8 cellular contexts compared by ENCODE assay signal in genomic region chr3:52770581-52771333, GRCh38. TPM values are rescaled to one million over a fixed set of nuclear protein-coding genes. Genes with fewer than 3 reads are reported as not detected.
A peak's percentile ranks its signal among the peaks of the same experiment; 100 is the strongest.
DNase-seq lines count a peak whose midpoint lies in the region; ATAC-seq, FAIRE-seq and TF ChIP-seq lines count a peak whose summit lies in the region.

Gene NEK4 (minus strand): TSS chr3:52770940. CDS start chr3:52770746, 194 bp downstream.

- peaks cover 7 to 11% (median 8%) of the 10 kb centered on the region in 3 donors for H3K4me1 ChIP-seq in pancreas
- peaks cover 12% of the 10 kb centered on the region in 2 donors for H3K4me1 ChIP-seq in thyroid gland

- 0 to 1% methylated on average over 62 of the region's 62 CpGs for WGBS in pancreas, 2 donors
- 1% methylated on average over 21 to 35 of the region's 62 CpGs for WGBS in thyroid gland, 2 donors

- peak; percentile 85 to 90 (median 89) for DNase-seq in NCI-H1417 (lab: John Stamatoyannopoulos, UW)
- peak; percentile 87 for DNase-seq in activated naive CD8-positive, alpha-beta T cell treated with anti-CD3 and anti-CD28 coated beads, Interleukin-2, amount 10 ng/mL, durations not matched to agents 7 days and 5 days
- DNase-seq in Right ventricle myocardium superior, result peak; percentile 97
- DNase-seq in pancreas, result peak; percentile 92 to 99 (median 93)
- peak; percentile 93 to 95 for DNase-seq in thyroid gland

- no peaks in the 10 kb centered on the region for H3K9me3 Mint-ChIP-seq in activated naive CD8-positive, alpha-beta T cell treated with anti-CD3 and anti-CD28 coated beads, Interleukin-2, amount 10 ng/mL, durations not matched to agents 7 days and 5 days

- H3K9ac ChIP-seq in SU-DHL-6 (ENCODE audit: low read length), result peak within 1 kb of the TSS; percentile 66

- POLR2A ChIA-PET in activated naive CD8-positive, alpha-beta T cell treated with anti-CD3 and anti-CD28 coated beads, Interleukin-2, amount 10 ng/mL, durations not matched to agents 7 days and 5 days (lab: Charles Lee), result interaction anchor here (0.6 to 2.5 kb wide), 5 partner anchors 9 to 1271 kb away, joined by 3 to 6 read pairs (median 4); partner anchors contain the start of genes DCAF1, GLT8D1, SPCS1 and UQCC5

- peak; percentile 97 for ATAC-seq in HG02759 (IDR thresholded peaks at IDR 0.05; ENCODE audit: unreplicated experiment)
- peak; percentile 98 for ATAC-seq in activated naive CD8-positive, alpha-beta T cell treated with anti-CD3 and anti-CD28 coated beads, Interleukin-2, amount 10 ng/mL, durations not matched to agents 7 days and 5 days (ENCODE audit: low read depth)
- peak; percentile 100 for ATAC-seq in Right ventricle myocardium superior (ENCODE audit: poor library complexity)
- ATAC-seq in pancreas, result peak; percentile 97 to 99 (median 99)

- peak within 1 kb of the TSS; percentile 88 for H3K27ac Mint-ChIP-seq in activated naive CD8-positive, alpha-beta T cell treated with anti-CD3 and anti-CD28 coated beads, Interleukin-2, amount 10 ng/mL, durations not matched to agents 7 days and 5 days

- TF ChIP-seq CTCF in GM12872 (IDR thresholded peaks at IDR 0.05; ENCODE audit: insufficient read depth, low read depth, low read length), result 0 out of 3 replicates have a peak, but pooled peaks have one; percentile 12
- TF ChIP-seq CTCF in SU-DHL-6 (IDR thresholded peaks at IDR 0.05; ENCODE audit: insufficient read depth, low read length, poor library complexity, severe bottlenecking), result no peak
- no peak for TF ChIP-seq CTCF in pancreas (IDR thresholded peaks at IDR 0.05)
- peak in 1 of 6 experiments; percentile 22 for TF ChIP-seq CTCF in thyroid gland (IDR thresholded peaks at IDR 0.05)

- peaks cover 24% of the 10 kb centered on the region for H3K4me1 Mint-ChIP-seq in activated naive CD8-positive, alpha-beta T cell treated with anti-CD3 and anti-CD28 coated beads, Interleukin-2, amount 10 ng/mL, durations not matched to agents 7 days and 5 days

- intact Hi-C loops in Right ventricle myocardium superior (cut with DNase I), result loop anchor here (5.0 kb wide), 1 partner anchor 127 kb away; the partner anchor contains the start of gene STIMATE
- intact Hi-C loops in pancreas (cut with DNase I), result no loop called here
- intact Hi-C loops in thyroid gland (cut with DNase I), result no loop called here

- peaks cover 2% of the 10 kb centered on the region for H3K27me3 Mint-ChIP-seq in activated naive CD8-positive, alpha-beta T cell treated with anti-CD3 and anti-CD28 coated beads, Interleukin-2, amount 10 ng/mL, durations not matched to agents 7 days and 5 days

- H3K27me3 ChIP-seq in SU-DHL-6 (ENCODE audit: low read length) (no peaks in the 10 kb centered on the region), pancreas (no peaks in the 10 kb centered on the region), thyroid gland (no peaks in the 10 kb centered on the region)

- no peaks in the 10 kb centered on the region; the same call in 1 of the 2 replicates for H3F3A ChIP-seq in SU-DHL-6 (ENCODE audit: insufficient read depth)

- peaks cover under 1% of the 10 kb centered on the region for H3K36me3 Mint-ChIP-seq in activated naive CD8-positive, alpha-beta T cell treated with anti-CD3 and anti-CD28 coated beads, Interleukin-2, amount 10 ng/mL, durations not matched to agents 7 days and 5 days

- H4K20me1 ChIP-seq in SU-DHL-6 (ENCODE audit: low read depth, low read length), result no peaks in the 10 kb centered on the region

- no peak for FAIRE-seq in pancreas (lab: Jason Lieb, UNC)

- peak within 1 kb of the TSS; percentile 93 for H3K4me2 ChIP-seq in SU-DHL-6 (ENCODE audit: low read depth, low read length, poor library complexity, severe bottlenecking)

- no peaks in the 10 kb centered on the region for H3K9me2 ChIP-seq in SU-DHL-6 (replicated peaks; ENCODE audit: insufficient read depth, low read length)

- no peaks in the 10 kb centered on the region for H3K36me3 ChIP-seq in SU-DHL-6 (ENCODE audit: low read length)
- no peaks in the 10 kb centered on the region for H3K36me3 ChIP-seq in pancreas
- peaks cover 5 to 7% of the 10 kb centered on the region in 2 donors for H3K36me3 ChIP-seq in thyroid gland

- H3K4me3 Mint-ChIP-seq in activated naive CD8-positive, alpha-beta T cell treated with anti-CD3 and anti-CD28 coated beads, Interleukin-2, amount 10 ng/mL, durations not matched to agents 7 days and 5 days, result peak within 1 kb of the TSS; percentile 94

- H2AFZ ChIP-seq in SU-DHL-6 (ENCODE audit: low read depth, low read length, severe bottlenecking), result peak within 1 kb of the TSS; percentile 95

- H3K79me2 ChIP-seq in SU-DHL-6 (ENCODE audit: insufficient read depth, low read length), result no peaks in the 10 kb centered on the region

- no peaks in the 10 kb centered on the region for H3K9me3 ChIP-seq in SU-DHL-6 (ENCODE audit: insufficient read depth, low read length)
- no peaks in the 10 kb centered on the region for H3K9me3 ChIP-seq in pancreas
- H3K9me3 ChIP-seq in thyroid gland, result no peaks in the 10 kb centered on the region

- H3K27ac ChIP-seq in SU-DHL-6 (ENCODE audit: low read depth, low read length) (peak within 1 kb of the TSS; percentile 38; the same call in 1 of the 2 replicates), pancreas (peak within 1 kb of the TSS; percentile 54 to 81 (median 72)), thyroid gland (peak within 1 kb of the TSS; percentile 24 to 60 (median 46))

- TF ChIP-seq POLR2A in thyroid gland (IDR thresholded peaks at IDR 0.05), result peak in 1 of 2 donors; percentile 80

- peak within 1 kb of the TSS; percentile 84 for H3K4me3 ChIP-seq in SU-DHL-6 (ENCODE audit: insufficient read depth, low read length, poor library complexity, severe bottlenecking)
- peak within 1 kb of the TSS; percentile 34 to 93 (median 74) for H3K4me3 ChIP-seq in pancreas
- H3K4me3 ChIP-seq in thyroid gland (replicated peaks in 1 of 3), result peak within 1 kb of the TSS; percentile 51 to 87 (median 86)

RNA-seq across cellular contexts. Expression of gene NEK4, which starts in this region (rescaled TPM):
- 10 to 100 TPM; 22.4 to 25.1 TPM for total RNA-seq in activated naive CD8-positive, alpha-beta T cell treated with anti-CD3 and anti-CD28 coated beads, Interleukin-2, amount 10 ng/mL, durations not matched to agents 7 days and 5 days
- total RNA-seq in Right ventricle myocardium superior, result 19.5 TPM
- 10 to 100 TPM; 12.2 to 22.0 (median 16.1) TPM for total RNA-seq in pancreas
- 1 to 10 TPM; 4.0 to 5.0 TPM for polyA plus RNA-seq in pancreas
- 10 to 100 TPM; 36.7 to 65.6 (median 41.8) TPM for total RNA-seq in thyroid gland

Comparison
In these comparisons a context has a peak if more than half of its experiments do, and no peak if none do; other contexts are left out.
1. Peak in every context shown above with its lines: DNase-seq, ATAC-seq, H3K4me3 ChIP-seq and H3K27ac ChIP-seq.